1 cellular context compared by ENCODE assay signal in the genomic region with DNA sequence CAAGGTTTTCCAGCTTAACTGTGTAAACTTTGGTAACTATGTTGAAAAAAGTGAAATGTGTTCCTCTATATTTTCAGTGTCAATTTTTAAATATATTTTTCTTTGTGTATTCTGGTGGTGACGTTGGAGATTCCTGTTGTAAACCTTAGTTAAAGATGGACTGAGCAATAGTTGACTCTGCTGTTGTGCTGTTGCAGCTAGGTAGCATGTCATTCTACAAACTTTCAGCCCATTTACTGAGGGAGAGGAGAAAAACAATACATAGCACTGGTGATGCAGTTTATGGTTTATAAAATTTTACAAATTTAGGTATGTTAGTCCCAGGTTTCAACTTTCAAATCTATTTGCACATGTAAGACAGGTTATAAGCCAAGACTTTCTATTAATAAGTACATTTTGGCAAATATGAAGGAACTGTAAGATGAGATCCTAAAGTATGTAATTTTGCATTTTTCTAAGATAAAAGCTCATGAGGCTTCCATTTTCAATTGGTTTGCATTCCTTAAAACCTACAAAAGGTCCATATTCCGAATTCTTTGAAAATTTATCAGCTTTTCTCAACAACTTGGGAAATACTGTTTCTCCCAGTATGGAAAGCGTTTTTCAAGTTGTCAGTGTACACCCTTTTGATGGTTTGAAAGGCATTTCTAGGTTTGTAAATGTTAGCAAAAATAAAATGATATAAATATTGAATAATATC.
TF ChIP-seq lines count a peak whose summit lies in the region.

No MANE protein-coding gene starts in this region.

TF ChIP-seq in GM23338, 12 proteins besides CTCF, POLR2A, EP300 and RAD21 (continued from another document):
- TF ChIP-seq REST (IDR thresholded peaks at IDR 0.05; ENCODE audit: unreplicated experiment) (no peak), STAT1 (IDR thresholded peaks at IDR 0.05; ENCODE audit: unreplicated experiment) (no peak)
